ENCODE assay signal across 8 cellular contexts in genomic region chr19:4909897-4910593, GRCh38. TPM values are rescaled to one million over a fixed set of nuclear protein-coding genes. Genes with fewer than 3 reads are reported as not detected.
DNase-seq lines count a peak whose midpoint lies in the region; ATAC-seq and TF ChIP-seq lines count a peak whose summit lies in the region.

No MANE protein-coding gene starts in this region.

- peaks cover 14% of the 10 kb centered on the region for H3K27me3 Mint-ChIP-seq in GM23338 (ENCODE audit: insufficient read depth, low read depth, poor library complexity)
- H3K27me3 Mint-ChIP-seq in activated T-helper 17 cell treated with anti-CD3 and anti-CD28 coated beads, Interleukin-2, amount 50 U/mL, for 72 hours, result no peaks in the 10 kb centered on the region
- H3K27me3 Mint-ChIP-seq in natural killer cell (ENCODE audit: low read depth in 2 of 2), result no peaks in the 10 kb centered on the region
- no peaks in the 10 kb centered on the region for H3K27me3 Mint-ChIP-seq in stimulated activated memory B cell treated with anti-CD40 and anti-IgM and Interleukin-4, amounts not matched to agents 10 μg/mL and 1 μg/mL and 100 μg/mL, for 72 hours

- 0 out of 2 replicates have a peak overlapping the region, but pooled peaks have one; percentile 36 for H3K27ac ChIP-seq in GM23338 (ENCODE audit: low read depth)

- peaks cover 22% of the 10 kb centered on the region for H3K4me1 ChIP-seq in GM23338 (ENCODE audit: insufficient read depth)

- H3K4me1 Mint-ChIP-seq in GM23338 (peaks cover 24% of the 10 kb centered on the region), natural killer cell (peaks cover 52 to 59% of the 10 kb centered on the region in 2 donors)
- H3K4me1 Mint-ChIP-seq in activated T-helper 17 cell treated with anti-CD3 and anti-CD28 coated beads, Interleukin-2, amount 50 U/mL, for 72 hours, result peaks cover 22% of the 10 kb centered on the region
- H3K4me1 Mint-ChIP-seq in stimulated activated memory B cell treated with anti-CD40 and anti-IgM and Interleukin-4, amounts not matched to agents 10 μg/mL and 1 μg/mL and 100 μg/mL, for 72 hours, result peaks cover 46% of the 10 kb centered on the region

- no peaks in the 10 kb centered on the region for H3K9me3 Mint-ChIP-seq in GM23338
- no peaks in the 10 kb centered on the region for H3K9me3 Mint-ChIP-seq in activated T-helper 17 cell treated with anti-CD3 and anti-CD28 coated beads, Interleukin-2, amount 50 U/mL, for 72 hours
- no peaks in the 10 kb centered on the region for H3K9me3 Mint-ChIP-seq in natural killer cell
- H3K9me3 Mint-ChIP-seq in stimulated activated memory B cell treated with anti-CD40 and anti-IgM and Interleukin-4, amounts not matched to agents 10 μg/mL and 1 μg/mL and 100 μg/mL, for 72 hours, result no peaks in the 10 kb centered on the region

- peaks cover 25% of the 10 kb centered on the region for H3F3A ChIP-seq in GM23338 (replicated peaks; ENCODE audit: low read depth)

- ATAC-seq in GM23338, result peak; percentile 81
- peak; percentile 90 for ATAC-seq in activated T-helper 17 cell treated with anti-CD3 and anti-CD28 coated beads, Interleukin-2, amount 50 U/mL, for 72 hours (replicated peaks)
- peak; percentile 92 to 95 (median 95) for ATAC-seq in natural killer cell
- ATAC-seq in stimulated activated memory B cell treated with anti-CD40 and anti-IgM and Interleukin-4, amounts not matched to agents 10 μg/mL and 1 μg/mL and 100 μg/mL, for 72 hours, result peak; percentile 97

- H2AFZ ChIP-seq in GM23338, result no peak overlapping the region

- H3K79me2 ChIP-seq in GM23338 (replicated peaks; ENCODE audit: insufficient read depth), result peaks cover 35% of the 10 kb centered on the region

- H3K27ac Mint-ChIP-seq in GM23338 (no peak overlapping the region; the same call in 1 of the 2 replicates), natural killer cell (peak overlapping the region in 1 of 2 donors; percentile 98)
- no peak overlapping the region for H3K27ac Mint-ChIP-seq in activated T-helper 17 cell treated with anti-CD3 and anti-CD28 coated beads, Interleukin-2, amount 50 U/mL, for 72 hours
- no peak overlapping the region for H3K27ac Mint-ChIP-seq in stimulated activated memory B cell treated with anti-CD40 and anti-IgM and Interleukin-4, amounts not matched to agents 10 μg/mL and 1 μg/mL and 100 μg/mL, for 72 hours

- H3K4me3 ChIP-seq in GM23338, result peak overlapping the region; percentile 69

- DNase-seq in DMS 273 treated with DMSO at 0.1 percent for 48 hours (lab: John Stamatoyannopoulos, UW) (peak; percentile 86), GM23338 (ENCODE audit: low spot score) (peak; percentile 97), M059J (ENCODE audit: low read depth) (peak; percentile 92), RPMI8226 (peak; percentile 97), fibroblast of peridontal ligament (ENCODE audit: extremely low read depth) (peak; percentile 71), natural killer cell (peak; percentile 95)

- TF ChIP-seq CTCF in GM23338 (conservative IDR thresholded peaks at IDR 0.05; ENCODE audit: low read depth in 2 of 2), result no peak
- no peak for TF ChIP-seq CTCF in natural killer cell (IDR thresholded peaks at IDR 0.05)

- H3K9me2 ChIP-seq in GM23338 (ENCODE audit: insufficient read depth), result no peaks in the 10 kb centered on the region

- intact Hi-C loops in natural killer cell (cut with micrococcal nuclease), result loop anchor here (2.0 kb wide), 1 partner anchor 99 kb away; no protein-coding TSS in a partner anchor

- H3K4me2 ChIP-seq in GM23338, result peak overlapping the region; percentile 83

- H4K20me1 ChIP-seq in GM23338 (replicated peaks; ENCODE audit: insufficient read depth), result peaks cover 21% of the 10 kb centered on the region

- H3K4me3 Mint-ChIP-seq in GM23338, result peak overlapping the region; percentile 88
- H3K4me3 Mint-ChIP-seq in activated T-helper 17 cell treated with anti-CD3 and anti-CD28 coated beads, Interleukin-2, amount 50 U/mL, for 72 hours, result peak overlapping the region; percentile 94
- H3K4me3 Mint-ChIP-seq in natural killer cell, result peak overlapping the region; percentile 88
- peak overlapping the region; percentile 74 for H3K4me3 Mint-ChIP-seq in stimulated activated memory B cell treated with anti-CD40 and anti-IgM and Interleukin-4, amounts not matched to agents 10 μg/mL and 1 μg/mL and 100 μg/mL, for 72 hours

- 0 out of 2 replicates have a peak, but pooled peaks cover 6% of the 10 kb centered on the region for H3K36me3 ChIP-seq in GM23338 (ENCODE audit: insufficient read depth)

- peaks cover 20% of the 10 kb centered on the region; the same call in 1 of the 2 replicates for H3K27me3 ChIP-seq in GM23338 (ENCODE audit: insufficient read depth)

- H3K36me3 Mint-ChIP-seq in GM23338 (ENCODE audit: low read depth) (peaks cover 38% of the 10 kb centered on the region), natural killer cell (no peaks in the 10 kb centered on the region)
- peaks cover 46% of the 10 kb centered on the region for H3K36me3 Mint-ChIP-seq in activated T-helper 17 cell treated with anti-CD3 and anti-CD28 coated beads, Interleukin-2, amount 50 U/mL, for 72 hours (ENCODE audit: low read depth)
- no peaks in the 10 kb centered on the region for H3K36me3 Mint-ChIP-seq in stimulated activated memory B cell treated with anti-CD40 and anti-IgM and Interleukin-4, amounts not matched to agents 10 μg/mL and 1 μg/mL and 100 μg/mL, for 72 hours

TF ChIP-seq in GM23338, 12 proteins besides CTCF, POLR2A, EP300 and RAD21 (continues in another document):
- TF ChIP-seq JUNB (IDR thresholded peaks at IDR 0.05; ENCODE audit: unreplicated experiment), result no peak
- TF ChIP-seq ETS1 (IDR thresholded peaks at IDR 0.05), result no peak
- TF ChIP-seq STAT1 (IDR thresholded peaks at IDR 0.05; ENCODE audit: unreplicated experiment), result no peak
- no peak for TF ChIP-seq EZH2 (IDR thresholded peaks at IDR 0.05; ENCODE audit: low read depth, unreplicated experiment)
- no peak for TF ChIP-seq NANOG (IDR thresholded peaks at IDR 0.05; ENCODE audit: borderline replicate concordance)
- TF ChIP-seq CREB1 (CRISPR knock-in tag; IDR thresholded peaks at IDR 0.05; ENCODE audit: low read depth), result no peak
- no peak for TF ChIP-seq ZNF114 (CRISPR knock-in tag; IDR thresholded peaks at IDR 0.05)

RNA-seq across cellular contexts. Expression of gene UHRF1, which starts 0.7 kb away (rescaled TPM):
- 40.9 and 45.7 TPM in 2 replicates for total RNA-seq in GM23338 (2014; rRNA removed; shearing (Covaris generic))
- polyA plus RNA-seq in GM23338 (2016; fragmentation: Nextera tagmentation; extraction: Ambion mirVana), result 20.3 and 24.5 TPM in 2 replicates
- total RNA-seq in M059J (2014; rRNA removed; shearing (Covaris generic)), result 35.7 and 60.1 TPM in 2 replicates
- total RNA-seq in activated T-helper 17 cell treated with anti-CD3 and anti-CD28 coated beads, Interleukin-2, amount 50 U/mL, for 72 hours, result 100 to 1,000 TPM in 1 of 2 donors, 10 to 100 TPM in 1; 52.1 to 129 TPM
- total RNA-seq in natural killer cell, result 1 to 10 TPM; 2.8 to 4.6 (median 4.1) TPM

RNA-seq across cellular contexts. Expression of gene ARRDC5, which starts 7.3 kb away (rescaled TPM):
- total RNA-seq in GM23338 (2014; rRNA removed; shearing (Covaris generic)), result not detected in 2 replicates
- not detected in 2 replicates for polyA plus RNA-seq in GM23338 (2016; fragmentation: Nextera tagmentation; extraction: Ambion mirVana)
- total RNA-seq in M059J (2014; rRNA removed; shearing (Covaris generic)), result not detected in 2 replicates
- under 1 TPM; 0.16 to 0.19 TPM for total RNA-seq in activated T-helper 17 cell treated with anti-CD3 and anti-CD28 coated beads, Interleukin-2, amount 50 U/mL, for 72 hours
- total RNA-seq in natural killer cell, result 10 to 100 TPM in 1 of 3 donors, 1 to 10 TPM in 2; 5.9 to 13.0 (median 8.8) TPM

RNA-seq across cellular contexts. Expression of gene PLIN3, which starts 42.6 kb away (rescaled TPM):
- total RNA-seq in GM23338 (2014; rRNA removed; shearing (Covaris generic)), result 45.9 and 59.9 TPM in 2 replicates
- polyA plus RNA-seq in GM23338 (2016; fragmentation: Nextera tagmentation; extraction: Ambion mirVana), result 38.0 and 39.0 TPM in 2 replicates
- 165 and 222 TPM in 2 replicates for total RNA-seq in M059J (2014; rRNA removed; shearing (Covaris generic))
- 10 to 100 TPM; 46.4 to 56.7 TPM for total RNA-seq in activated T-helper 17 cell treated with anti-CD3 and anti-CD28 coated beads, Interleukin-2, amount 50 U/mL, for 72 hours
- 10 to 100 TPM; 26.6 to 28.7 (median 28.3) TPM for total RNA-seq in natural killer cell

RNA-seq across cellular contexts. Expression of gene KDM4B, which starts 58.9 kb away (rescaled TPM):
- 27.6 and 35.7 TPM in 2 replicates for total RNA-seq in GM23338 (2014; rRNA removed; shearing (Covaris generic))
- 8.7 and 9.1 TPM in 2 replicates for polyA plus RNA-seq in GM23338 (2016; fragmentation: Nextera tagmentation; extraction: Ambion mirVana)
- total RNA-seq in M059J (2014; rRNA removed; shearing (Covaris generic)), result 9.8 and 24.9 TPM in 2 replicates
- 10 to 100 TPM; 33.8 to 83.5 TPM for total RNA-seq in activated T-helper 17 cell treated with anti-CD3 and anti-CD28 coated beads, Interleukin-2, amount 50 U/mL, for 72 hours
- total RNA-seq in natural killer cell, result 10 to 100 TPM; 68.0 to 73.5 (median 68.1) TPM

Comparison
In these comparisons a context has a peak if more than half of its experiments do, and no peak if none do; other contexts are left out.
1. Peak in every context shown above with its lines: DNase-seq, ATAC-seq, H3K4me3 ChIP-seq and H3K27ac ChIP-seq.